Comparison of ENCODE assay signal across 18 cellular contexts in genomic region chr14:101774814-101775213, GRCh38. TPM values are rescaled to one million over a fixed set of nuclear protein-coding genes. Genes with fewer than 3 reads are reported as not detected.
DNase-seq lines count a peak whose midpoint lies in the region; ATAC-seq, FAIRE-seq and TF ChIP-seq lines count a peak whose summit lies in the region.
"Had no signal": no experiment of that assay in that cellular context is flagged by ENCODE, and none has a peak within 500 bp of the region (broad histone marks: within the 10 kb centered on the region; RNA-seq: fewer than 3 reads in every experiment).

No MANE protein-coding gene starts in this region.

- H3K4me1 Mint-ChIP-seq in naive thymus-derived CD4-positive, alpha-beta T cell, result peaks cover 22 to 46% (median 35%) of the 10 kb centered on the region in 7 donors
- H3K4me1 Mint-ChIP-seq: WTC11 had no signal

- no peak for ATAC-seq in naive thymus-derived CD4-positive, alpha-beta T cell
- no peak for ATAC-seq in HepG2
- no peak for ATAC-seq in GM18858 (IDR thresholded peaks at IDR 0.05; ENCODE audit: unreplicated experiment)
- ATAC-seq: gastroesophageal sphincter, Panc1, right cardiac atrium, WTC11 had no signal

- H3K27me3 Mint-ChIP-seq in naive thymus-derived CD4-positive, alpha-beta T cell, result peaks cover 0 to 14% (median 0%) of the 10 kb centered on the region in 5 donors

- H3K36me3 Mint-ChIP-seq in naive thymus-derived CD4-positive, alpha-beta T cell, result peaks cover 3 to 18% (median 7%) of the 10 kb centered on the region in 5 donors
- H3K36me3 Mint-ChIP-seq: WTC11 had no signal

- H2AFZ ChIP-seq in KMS-11 (ENCODE audit: low read depth) (peak overlapping the region; percentile 3; the same call in 1 of the 2 replicates), SU-DHL-6 (ENCODE audit: low read depth, low read length, severe bottlenecking) (no peak overlapping the region), HepG2 (ENCODE audit: low read length) (no peak overlapping the region)

- DNase-seq in DMS 273 treated with DMSO at 0.1 percent for 48 hours (lab: John Stamatoyannopoulos, UW) (peak; percentile 70), uterus (no peak), NCI-H226 (no peak), HepG2 (ENCODE audit: low spot score) (no peak)
- no peak for DNase-seq in naive thymus-derived CD4-positive, alpha-beta T cell
- DNase-seq: colonic mucosa, HCEC 1CT, lower lobe of right lung, right cardiac atrium, SW 1271, tibial artery had no signal

- FAIRE-seq in HepG2 (lab: Jason Lieb, UNC), result no peak

- H3K9ac ChIP-seq in KMS-11 (peak overlapping the region; percentile 7; the same call in 1 of the 2 replicates), SU-DHL-6 (ENCODE audit: low read length) (peak overlapping the region; percentile 53), HepG2 (ENCODE audit: insufficient read depth, low read depth, low read length) (no peak overlapping the region)

- no peak for TF ChIP-seq POLR2A in uterus (IDR thresholded peaks at IDR 0.05)
- no peak for TF ChIP-seq POLR2A in HepG2 (IDR thresholded peaks at IDR 0.05; ENCODE audit: insufficient read depth in 1 of 2, low read depth in 2 of 2, low read length in 2 of 2)

- H4K20me1 ChIP-seq in KMS-11 (ENCODE audit: insufficient read depth) (no peaks in the 10 kb centered on the region), SU-DHL-6 (ENCODE audit: low read depth, low read length) (no peaks in the 10 kb centered on the region), HepG2 (ENCODE audit: insufficient read depth, low read length) (0 out of 2 replicates have a peak, but pooled peaks cover 12% of the 10 kb centered on the region)

- TF ChIP-seq CTCF in KMS-11 (conservative IDR thresholded peaks at IDR 0.05; ENCODE audit: low read depth, low read length), result no peak
- peak; percentile 16 for TF ChIP-seq CTCF in SU-DHL-6 (IDR thresholded peaks at IDR 0.05; ENCODE audit: insufficient read depth, low read length, poor library complexity, severe bottlenecking)
- no peak for TF ChIP-seq CTCF in uterus (IDR thresholded peaks at IDR 0.05)
- no peak for TF ChIP-seq CTCF in HepG2 (CRISPR knock-in tag; IDR thresholded peaks at IDR 0.05)

- H3K27me3 ChIP-seq in KMS-11 (ENCODE audit: insufficient read depth, low read depth) (no peaks in the 10 kb centered on the region), SU-DHL-6 (ENCODE audit: low read length) (no peaks in the 10 kb centered on the region), uterus (no peaks in the 10 kb centered on the region), HepG2 (ENCODE audit: control insufficient read depth in 1 of 2, insufficient read depth in 2 of 2, low read length in 2 of 2) (no peaks in the 10 kb centered on the region)
- no peaks in the 10 kb centered on the region for H3K27me3 ChIP-seq in naive thymus-derived CD4-positive, alpha-beta T cell (ENCODE audit: control insufficient read depth in 2 of 2, insufficient read depth in 2 of 2, low read length in 2 of 2)
- H3K27me3 ChIP-seq: colonic mucosa, gastroesophageal sphincter, tibial artery had no signal

- H3K9me3 ChIP-seq in SU-DHL-6 (ENCODE audit: insufficient read depth, low read length) (no peaks in the 10 kb centered on the region), uterus (no peaks in the 10 kb centered on the region), HepG2 (ENCODE audit: low read length) (no peaks in the 10 kb centered on the region)
- no peaks in the 10 kb centered on the region for H3K9me3 ChIP-seq in naive thymus-derived CD4-positive, alpha-beta T cell (ENCODE audit: control insufficient read depth in 2 of 3, low read length in 3 of 3)
- H3K9me3 ChIP-seq: colonic mucosa, gastroesophageal sphincter, lower lobe of right lung, tibial artery had no signal

- H3K4me1 ChIP-seq in KMS-11 (ENCODE audit: low read depth, poor library complexity, severe bottlenecking) (peaks cover 61% of the 10 kb centered on the region), uterus (no peaks in the 10 kb centered on the region), HepG2 (ENCODE audit: insufficient read depth, low read length) (peaks cover 15% of the 10 kb centered on the region)
- no peaks in the 10 kb centered on the region for H3K4me1 ChIP-seq in naive thymus-derived CD4-positive, alpha-beta T cell (ENCODE audit: control insufficient read depth in 2 of 2, insufficient read depth in 2 of 2, low read length in 2 of 2)
- H3K4me1 ChIP-seq: colonic mucosa had no signal

- 84% methylated on average over 8 of the region's 8 CpGs for WGBS in HepG2 (ENCODE audit: low lambda C conversion rate)

- no TSS peak for BruUV-seq in HepG2 (replicated peaks; lab: Mats Ljungman, UMichigan)

- peaks cover 50% of the 10 kb centered on the region for H3F3A ChIP-seq in SU-DHL-6 (ENCODE audit: insufficient read depth)

- CTCF ChIA-PET in naive thymus-derived CD4-positive, alpha-beta T cell (lab: Charles Lee), result interaction anchor here (1.2 kb wide), 1 partner anchor 17 kb away, joined by 3 read pairs; no protein-coding TSS in a partner anchor
- CTCF ChIA-PET in HepG2 (lab: Yijun Ruan, JAX; ENCODE audit: low intra/inter-chr PET ratio, low total read pairs), result no interaction called here

- no peaks in the 10 kb centered on the region for H3K9me2 ChIP-seq in SU-DHL-6 (replicated peaks; ENCODE audit: insufficient read depth, low read length)

- H3K27ac ChIP-seq in KMS-11 (peak overlapping the region; percentile 69), SU-DHL-6 (ENCODE audit: low read depth, low read length) (peak overlapping the region; percentile 95), uterus (no peak overlapping the region), HepG2 (ENCODE audit: extremely low read length, insufficient read depth, low read length) (no peak overlapping the region)
- no peak overlapping the region for H3K27ac ChIP-seq in naive thymus-derived CD4-positive, alpha-beta T cell (ENCODE audit: low read depth, low read length)
- H3K27ac ChIP-seq: colonic mucosa, epithelial cell of prostate, gastroesophageal sphincter, lower lobe of right lung, tibial artery had no signal

- intact Hi-C loops in naive thymus-derived CD4-positive, alpha-beta T cell (cut with micrococcal nuclease), result loop anchor here in 1 of 2 donors (5.0 kb wide), 1 partner anchor 117 kb away; no protein-coding TSS in a partner anchor
- intact Hi-C loops in uterus (cut with DNase I; ENCODE audit: low total_unique reads), result no loop called here
- intact Hi-C loops in HepG2 (cut with micrococcal nuclease; ENCODE audit: unreplicated experiment), result loop anchor here (5.0 kb wide), 1 partner anchor 32 kb away; no protein-coding TSS in a partner anchor

- no peak overlapping the region for H3K4me3 Mint-ChIP-seq in naive thymus-derived CD4-positive, alpha-beta T cell
- H3K4me3 Mint-ChIP-seq: WTC11 had no signal

- no peak for TF ChIP-seq RAD21 in HepG2 (CRISPR knock-in tag; IDR thresholded peaks at IDR 0.05)

- no peak for TF ChIP-seq EP300 in HepG2 (IDR thresholded peaks at IDR 0.05; ENCODE audit: low read depth in 2 of 2, low read length in 2 of 2)
- no peak for TF ChIP-seq EP300 in HepG2 (CRISPR knock-in tag; IDR thresholded peaks at IDR 0.05; ENCODE audit: borderline replicate concordance)

- in situ Hi-C loops in HepG2 (cut with HindIII; ENCODE audit: extremely low pct_ligation_motif_present, low pct_unique_long_range_greater_than_20kb), result no loop called here

- no peak overlapping the region for H3K4me3 ChIP-seq in KMS-11 (IDR thresholded peaks at IDR 0.05; ENCODE audit: insufficient read depth, low read depth, low read length)
- H3K4me3 ChIP-seq in SU-DHL-6 (ENCODE audit: insufficient read depth, low read length, poor library complexity, severe bottlenecking), result peak overlapping the region; percentile 1
- H3K4me3 ChIP-seq in naive thymus-derived CD4-positive, alpha-beta T cell (ENCODE audit: low read length), result no peak overlapping the region
- no peak overlapping the region for H3K4me3 ChIP-seq in uterus
- no peak overlapping the region for H3K4me3 ChIP-seq in HepG2 (replicated peaks in 1 of 3; ENCODE audit: insufficient read depth in 1 of 3, low read depth in 2 of 3, low read length in 3 of 3)
- H3K4me3 ChIP-seq: colonic mucosa, gastroesophageal sphincter, lower lobe of right lung, tibial artery had no signal

- no peaks in the 10 kb centered on the region for H3K9me3 Mint-ChIP-seq in naive thymus-derived CD4-positive, alpha-beta T cell
- H3K9me3 Mint-ChIP-seq: WTC11 had no signal

- H3K4me2 ChIP-seq in KMS-11 (peak overlapping the region; percentile 93), SU-DHL-6 (ENCODE audit: low read depth, low read length, poor library complexity, severe bottlenecking) (peak overlapping the region; percentile 65), HepG2 (ENCODE audit: low read depth, low read length) (no peak overlapping the region)

- H3K36me3 ChIP-seq in KMS-11 (ENCODE audit: insufficient read depth) (no peaks in the 10 kb centered on the region), SU-DHL-6 (ENCODE audit: low read length) (no peaks in the 10 kb centered on the region), uterus (no peaks in the 10 kb centered on the region), HepG2 (replicated peaks in 1 of 2; ENCODE audit: control insufficient read depth in 1 of 2, insufficient read depth in 2 of 2, low read length in 2 of 2) (no peaks in the 10 kb centered on the region)
- no peaks in the 10 kb centered on the region for H3K36me3 ChIP-seq in naive thymus-derived CD4-positive, alpha-beta T cell (ENCODE audit: control insufficient read depth in 2 of 3, insufficient read depth in 3 of 3, low read length in 3 of 3)
- H3K36me3 ChIP-seq: colonic mucosa, gastroesophageal sphincter, lower lobe of right lung, tibial artery had no signal

- POLR2A ChIA-PET in naive thymus-derived CD4-positive, alpha-beta T cell (lab: Charles Lee), result interaction anchor here (0.9 to 1.1 kb wide), 3 partner anchors 44 to 67 kb away, joined by 3 read pairs; no protein-coding TSS in a partner anchor
- POLR2A ChIA-PET in HepG2 (lab: Yijun Ruan, JAX), result no interaction called here

- H3K79me2 ChIP-seq in KMS-11 (ENCODE audit: insufficient read depth, low read depth) (peaks cover 8% of the 10 kb centered on the region; the same call in 1 of the 2 replicates), SU-DHL-6 (ENCODE audit: insufficient read depth, low read length) (no peaks in the 10 kb centered on the region), HepG2 (ENCODE audit: insufficient read depth, low read length) (no peaks in the 10 kb centered on the region)

- H3K27ac Mint-ChIP-seq in naive thymus-derived CD4-positive, alpha-beta T cell, result peak overlapping the region in 6 of 9 donors; percentile 14 to 70 (median 28)
- H3K27ac Mint-ChIP-seq: WTC11 had no signal

RNA-seq across cellular contexts. Expression of gene PPP2R5C, which starts 13.3 kb away (rescaled TPM):
- total RNA-seq in naive thymus-derived CD4-positive, alpha-beta T cell, result 100 to 1,000 TPM; 266 to 449 (median 405) TPM
- polyA plus RNA-seq in naive thymus-derived CD4-positive, alpha-beta T cell, result 100 to 1,000 TPM; 155 to 181 TPM
- total RNA-seq in uterus, result 100 to 1,000 TPM; 143 to 171 (median 169) TPM
- 74.3 and 94.8 TPM in 2 replicates for total RNA-seq in HepG2 (2016; rRNA removed; fragmentation: Illumina TruSeq; extraction: Trizol)
- 82.8 and 86.5 TPM in 2 replicates for total RNA-seq in HepG2 (2016; cell fraction: cytosol; rRNA removed; fragmentation: Illumina TruSeq; extraction: Trizol; ENCODE audit: low read depth)
- total RNA-seq in HepG2 (2016; cell fraction: insoluble cytoplasmic fraction; rRNA removed; fragmentation: Illumina TruSeq; extraction: Trizol), result 71.4 and 92.2 TPM in 2 replicates
- 125 and 142 TPM in 2 replicates for total RNA-seq in HepG2 (2016; cell fraction: membrane; rRNA removed; fragmentation: Illumina TruSeq; extraction: Trizol)
- total RNA-seq in HepG2 (2016; cell fraction: nucleus; rRNA removed; fragmentation: Illumina TruSeq; extraction: Trizol), result 51.6 and 56.6 TPM in 2 replicates
- polyA plus RNA-seq in HepG2 (2011; rRNA removed), result 68.1 and 78.5 TPM in 2 replicates
- polyA plus RNA-seq in HepG2 (2011; cell fraction: cytosol; rRNA removed), result 38.4 and 55.1 TPM in 2 replicates
- polyA plus RNA-seq in HepG2 (2011; cell fraction: nucleus; rRNA removed), result 57.2 and 60.5 TPM in 2 replicates
- polyA plus RNA-seq in HepG2 (2012), result 61.1 and 92.0 TPM in 2 replicates
- 97.1 and 105 TPM in 2 replicates for polyA plus RNA-seq in HepG2 (2016; cell fraction: cytosol; fragmentation: Illumina TruSeq; extraction: Trizol; ENCODE audit: low read depth)
- polyA plus RNA-seq in HepG2 (2016; cell fraction: insoluble cytoplasmic fraction; fragmentation: Illumina TruSeq; extraction: Trizol; ENCODE audit: low read depth), result 87.9 and 89.9 TPM in 2 replicates
- polyA plus RNA-seq in HepG2 (2016; cell fraction: membrane; fragmentation: Illumina TruSeq; extraction: Trizol; ENCODE audit: low read depth), result 110 and 121 TPM in 2 replicates
- polyA plus RNA-seq in HepG2 (2016; cell fraction: nucleus; fragmentation: Illumina TruSeq; extraction: Trizol; ENCODE audit: insufficient read depth, low read depth), result 63.8 and 64.0 TPM in 2 replicates
- 69.0 and 106 TPM in 2 replicates for polyA minus RNA-seq in HepG2 (2011; rRNA and poly(A)+ RNA removed; ENCODE audit: low replicate concordance)
- polyA minus RNA-seq in HepG2 (2011; cell fraction: cytosol; rRNA and poly(A)+ RNA removed), result 67.1 and 70.9 TPM in 2 replicates
- polyA minus RNA-seq in HepG2 (2011; cell fraction: nucleus; rRNA and poly(A)+ RNA removed), result 110 and 115 TPM in 2 replicates

Comparison
In these comparisons a context has a peak if more than half of its experiments do, and no peak if none do; other contexts are left out.
1. H3K27ac ChIP-seq: peak in KMS-11 (single experiment) and SU-DHL-6 (single experiment); none in naive thymus-derived CD4-positive, alpha-beta T cell (single experiment), uterus (0 of 2) and HepG2 (single experiment).